1 cellular context compared by ENCODE assay signal in the genomic region with DNA sequence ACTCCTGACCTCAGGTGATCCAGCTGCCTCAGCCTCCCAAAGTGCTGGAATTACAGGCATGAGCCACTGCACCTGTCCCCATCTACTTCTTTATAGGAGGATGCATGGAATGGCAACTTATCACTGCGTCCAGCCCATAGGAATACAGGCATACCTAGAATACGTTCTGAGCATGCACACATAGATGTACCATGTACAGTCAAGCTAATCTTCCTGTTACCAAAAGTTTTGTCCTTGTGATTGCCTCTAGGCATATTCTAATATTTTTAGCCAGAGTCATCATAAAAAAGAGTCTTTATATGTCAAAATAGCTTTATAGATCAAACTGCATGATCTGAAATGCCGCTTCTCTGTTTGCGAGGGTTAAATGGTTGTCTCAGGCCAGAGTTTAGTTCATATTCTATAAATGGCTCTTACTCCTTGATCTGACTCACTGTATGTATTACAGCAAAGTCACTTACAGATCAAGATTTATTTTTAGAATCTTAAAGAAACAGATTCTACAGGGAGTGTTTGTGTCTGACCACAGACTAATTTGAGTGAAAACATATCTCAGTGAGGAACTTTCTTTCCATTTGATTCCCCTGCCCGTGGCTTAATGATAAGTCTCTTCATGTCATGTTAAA.
TF ChIP-seq lines count a peak whose summit lies in the region.

No MANE protein-coding gene starts in this region.

TF ChIP-seq in HEK293, 187 proteins besides CTCF, POLR2A, EP300 and RAD21 (continued from another document):
- TF ChIP-seq ZNF18 (tag by site-specific recombination; IDR thresholded peaks at IDR 0.05) (no peak), PRDM6 (tag by site-specific recombination; IDR thresholded peaks at IDR 0.05) (0 out of 2 replicates have a peak, but pooled peaks have one; percentile 10), ZNF350 (tag by site-specific recombination; IDR thresholded peaks at IDR 0.05) (no peak), ZEB2 (tag by site-specific recombination; IDR thresholded peaks at IDR 0.05) (0 out of 2 replicates have a peak, but pooled peaks have one; percentile 41), ZNF10 (tag by site-specific recombination; IDR thresholded peaks at IDR 0.05) (no peak), ZNF16 (tag by site-specific recombination; IDR thresholded peaks at IDR 0.05; ENCODE audit: low read depth) (no peak), ZNF394 (tag by site-specific recombination; IDR thresholded peaks at IDR 0.05; ENCODE audit: borderline replicate concordance) (peak; percentile 31; the same call in 1 of the 2 replicates), BCL11B (tag by site-specific recombination; IDR thresholded peaks at IDR 0.05; ENCODE audit: low read depth) (no peak), ZNF501 (tag by site-specific recombination; IDR thresholded peaks at IDR 0.05) (no peak), ZNF792 (tag by site-specific recombination; IDR thresholded peaks at IDR 0.05) (no peak), WT1 (tag by site-specific recombination; IDR thresholded peaks at IDR 0.05) (peak; percentile 66), SCRT2 (tag by site-specific recombination; IDR thresholded peaks at IDR 0.05) (no peak), ZSCAN30 (tag by site-specific recombination; IDR thresholded peaks at IDR 0.05) (no peak), ZNF629 (tag by site-specific recombination; IDR thresholded peaks at IDR 0.05) (peak; percentile 61; the same call in 1 of the 2 replicates), ZNF692 (tag by site-specific recombination; IDR thresholded peaks at IDR 0.05) (0 out of 2 replicates have a peak, but pooled peaks have one; percentile 22), ZNF335 (tag by site-specific recombination; conservative IDR thresholded peaks at IDR 0.05) (no peak), ZNF626 (tag by site-specific recombination; IDR thresholded peaks at IDR 0.05) (no peak)
- TF ChIP-seq, protein P1, sequence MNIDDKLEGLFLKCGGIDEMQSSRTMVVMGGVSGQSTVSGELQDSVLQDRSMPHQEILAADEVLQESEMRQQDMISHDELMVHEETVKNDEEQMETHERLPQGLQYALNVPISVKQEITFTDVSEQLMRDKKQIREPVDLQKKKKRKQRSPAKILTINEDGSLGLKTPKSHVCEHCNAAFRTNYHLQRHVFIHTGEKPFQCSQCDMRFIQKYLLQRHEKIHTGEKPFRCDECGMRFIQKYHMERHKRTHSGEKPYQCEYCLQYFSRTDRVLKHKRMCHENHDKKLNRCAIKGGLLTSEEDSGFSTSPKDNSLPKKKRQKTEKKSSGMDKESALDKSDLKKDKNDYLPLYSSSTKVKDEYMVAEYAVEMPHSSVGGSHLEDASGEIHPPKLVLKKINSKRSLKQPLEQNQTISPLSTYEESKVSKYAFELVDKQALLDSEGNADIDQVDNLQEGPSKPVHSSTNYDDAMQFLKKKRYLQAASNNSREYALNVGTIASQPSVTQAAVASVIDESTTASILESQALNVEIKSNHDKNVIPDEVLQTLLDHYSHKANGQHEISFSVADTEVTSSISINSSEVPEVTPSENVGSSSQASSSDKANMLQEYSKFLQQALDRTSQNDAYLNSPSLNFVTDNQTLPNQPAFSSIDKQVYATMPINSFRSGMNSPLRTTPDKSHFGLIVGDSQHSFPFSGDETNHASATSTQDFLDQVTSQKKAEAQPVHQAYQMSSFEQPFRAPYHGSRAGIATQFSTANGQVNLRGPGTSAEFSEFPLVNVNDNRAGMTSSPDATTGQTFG (tag by site-specific recombination; IDR thresholded peaks at IDR 0.05; ENCODE audit: borderline replicate concordance): no peak
TF ChIP-seq in HEK293: peak in this region for 11.
